1 cellular context compared by ENCODE assay signal in genomic region chr2:20822535-20823490, GRCh38.
TF ChIP-seq lines count a peak whose summit lies in the region.

LDAH (minus strand) TSS chr2:20823101; CDS start chr2:20801463, 21,638 bp downstream.

TF ChIP-seq in K562, 482 proteins besides CTCF, POLR2A, EP300 and RAD21 (continued from another document and continues in another):
- peak; percentile 60; the same call in 1 of the 2 replicates for TF ChIP-seq CREB3L1 (IDR thresholded peaks at IDR 0.05; ENCODE audit: borderline replicate concordance, low read depth)
- TF ChIP-seq RBBP5 (IDR thresholded peaks at IDR 0.05; ENCODE audit: borderline replicate concordance, insufficient read depth, low read length, poor library complexity, severe bottlenecking), result peak; percentile 84
- peak; percentile 65 for TF ChIP-seq MAX (CRISPR knock-in tag; IDR thresholded peaks at IDR 0.05)
- peak; percentile 96 for TF ChIP-seq MITF (IDR thresholded peaks at IDR 0.05)
- TF ChIP-seq ZBTB33 (CRISPR knock-in tag; IDR thresholded peaks at IDR 0.05), result peak; percentile 72
- TF ChIP-seq DIDO1 (tag; IDR thresholded peaks at IDR 0.05; ENCODE audit: low read depth), result peak; percentile 98
- TF ChIP-seq HLTF (IDR thresholded peaks at IDR 0.05), result 0 out of 2 replicates have a peak, but pooled peaks have one; percentile 23
- TF ChIP-seq LCOR (CRISPR knock-in tag; IDR thresholded peaks at IDR 0.05), result 0 out of 2 replicates have a peak, but pooled peaks have one; percentile 44
- peak; percentile 96 to 98 for TF ChIP-seq MAZ (CRISPR knock-in tag; conservative IDR thresholded peaks at IDR 0.05 in 1 of 2, IDR thresholded peaks at IDR 0.05 in 1 of 2)
- TF ChIP-seq ARID3B (CRISPR knock-in tag; IDR thresholded peaks at IDR 0.05; ENCODE audit: borderline replicate concordance), result no peak
- no peak for TF ChIP-seq CBX5 (IDR thresholded peaks at IDR 0.05; ENCODE audit: borderline replicate concordance, low read depth)
- TF ChIP-seq TCFL5 (CRISPR knock-in tag; conservative IDR thresholded peaks at IDR 0.05), result no peak
- TF ChIP-seq JUN (IDR thresholded peaks at IDR 0.05; ENCODE audit: borderline replicate concordance, low read depth, low read length), result peak; percentile 56; the same call in 1 of the 2 replicates
- TF ChIP-seq JUN (CRISPR knock-in tag; IDR thresholded peaks at IDR 0.05; ENCODE audit: borderline replicate concordance), result no peak
- TF ChIP-seq E2F8 (IDR thresholded peaks at IDR 0.05; ENCODE audit: low read depth, partially characterized antibody), result peak; percentile 90
- TF ChIP-seq DACH1 (IDR thresholded peaks at IDR 0.05; ENCODE audit: partially characterized antibody), result peak; percentile 53
- TF ChIP-seq MGA (IDR thresholded peaks at IDR 0.05), result peak; percentile 76
- TF ChIP-seq EGR1 (conservative IDR thresholded peaks at IDR 0.05), result 0 out of 2 replicates have a peak, but pooled peaks have one; percentile 12
- TF ChIP-seq MCM2 (IDR thresholded peaks at IDR 0.05; ENCODE audit: low read depth), result no peak
- no peak for TF ChIP-seq ZNF224 (CRISPR knock-in tag; IDR thresholded peaks at IDR 0.05)
- TF ChIP-seq ZNF511 (CRISPR knock-in tag; IDR thresholded peaks at IDR 0.05), result no peak
- TF ChIP-seq ZNF121 (CRISPR knock-in tag; conservative IDR thresholded peaks at IDR 0.05), result no peak
- peak; percentile 87 for TF ChIP-seq ARID4B (CRISPR knock-in tag; IDR thresholded peaks at IDR 0.05)
